Comparison of ENCODE assay signal across 8 cellular contexts in genomic region chr3:30199096-30199734, GRCh38.
DNase-seq lines count a peak whose midpoint lies in the region; ATAC-seq and TF ChIP-seq lines count a peak whose summit lies in the region.

No MANE protein-coding gene starts in this region.

- H3K27ac ChIP-seq in CD8-positive, alpha-beta T cell (ENCODE audit: low read depth, low read length) = no peak overlapping the region

- no peaks in the 10 kb centered on the region for H3K9me3 Mint-ChIP-seq in CD8-positive, alpha-beta T cell
- no peaks in the 10 kb centered on the region for H3K9me3 Mint-ChIP-seq in activated CD4-positive, alpha-beta T cell treated with anti-CD3 and anti-CD28 coated beads for 36 hours (ENCODE audit: low read depth)

- no peak overlapping the region for H3K27ac Mint-ChIP-seq in CD8-positive, alpha-beta T cell
- no peak overlapping the region for H3K27ac Mint-ChIP-seq in activated CD4-positive, alpha-beta T cell treated with anti-CD3 and anti-CD28 coated beads for 36 hours

- H3K4me1 Mint-ChIP-seq in CD8-positive, alpha-beta T cell (ENCODE audit: low read depth) = no peaks in the 10 kb centered on the region
- H3K4me1 Mint-ChIP-seq in activated CD4-positive, alpha-beta T cell treated with anti-CD3 and anti-CD28 coated beads for 36 hours = peaks cover 2% of the 10 kb centered on the region

- no peaks in the 10 kb centered on the region for H3K4me1 ChIP-seq in CD8-positive, alpha-beta T cell (ENCODE audit: insufficient read depth, low read length)

- H3K36me3 Mint-ChIP-seq in CD8-positive, alpha-beta T cell = no peaks in the 10 kb centered on the region
- H3K36me3 Mint-ChIP-seq in activated CD4-positive, alpha-beta T cell treated with anti-CD3 and anti-CD28 coated beads for 36 hours (ENCODE audit: low read depth) = no peaks in the 10 kb centered on the region

- H3K27me3 ChIP-seq in CD8-positive, alpha-beta T cell (ENCODE audit: insufficient read depth, low read length) = no peaks in the 10 kb centered on the region

- intact Hi-C loops in CD8-positive, alpha-beta T cell (cut with DNase I, micrococcal nuclease) = loop anchor here (1.0 to 10.0 kb wide), 10 partner anchors 86 to 1532 kb away; partner anchors contain the start of gene TGFBR2 (in 1 of the 2)
- intact Hi-C loops in activated CD4-positive, alpha-beta T cell treated with anti-CD3 and anti-CD28 coated beads for 36 hours (cut with DNase I, micrococcal nuclease) = loop anchor here (1.0 to 10.0 kb wide), 11 partner anchors 86 to 1724 kb away; no protein-coding TSS in a partner anchor

- peak; percentile 46 for ATAC-seq in CD8-positive, alpha-beta T cell
- ATAC-seq in activated CD4-positive, alpha-beta T cell treated with anti-CD3 and anti-CD28 coated beads for 36 hours = peak; percentile 30
- ATAC-seq in left lobe of liver (peak; percentile 85), GM18517 (IDR thresholded peaks at IDR 0.05; ENCODE audit: unreplicated experiment) (no peak)

- no peaks in the 10 kb centered on the region for H3K36me3 ChIP-seq in CD8-positive, alpha-beta T cell (ENCODE audit: insufficient read depth, low read length)

- H3K9me3 ChIP-seq in CD8-positive, alpha-beta T cell (ENCODE audit: low read length) = no peaks in the 10 kb centered on the region

- POLR2A ChIA-PET in CD8-positive, alpha-beta T cell (lab: Charles Lee) = interaction anchor here (1.1 kb wide), 1 partner anchor 439 kb away, joined by 3 read pairs; no protein-coding TSS in a partner anchor
- POLR2A ChIA-PET in activated CD4-positive, alpha-beta T cell treated with anti-CD3 and anti-CD28 coated beads for 36 hours (lab: Charles Lee) = interaction anchor here (0.6 kb wide), 1 partner anchor 84 kb away, joined by 3 read pairs; no protein-coding TSS in a partner anchor

- no peak overlapping the region for H3K4me3 ChIP-seq in CD8-positive, alpha-beta T cell (ENCODE audit: low read depth, low read length)

- peak; percentile 35 to 79 (median 64) for DNase-seq in CD8-positive, alpha-beta T cell
- peak; percentile 10 for DNase-seq in H4 (ENCODE audit: low spot score)
- peak; percentile 25 for DNase-seq in NCI-H2029 treated with DMSO at 0.1 percent for 48 hours (lab: John Stamatoyannopoulos, UW)
- peak; percentile 86 for DNase-seq in activated CD4-positive, alpha-beta T cell treated with anti-CD3 and anti-CD28 coated beads for 36 hours
- DNase-seq in cerebellum (ENCODE audit: low spot score) = peak; percentile 8
- peak; percentile 61 for DNase-seq in left lobe of liver (ENCODE audit: low spot score)
- peak; percentile 74 for DNase-seq in stimulated activated CD4-positive, alpha-beta T cell treated with anti-CD3 and anti-CD28 coated beads, Interleukin-4, amount 100 ng/mL, for 24 hours

- peak; percentile 97 for TF ChIP-seq CTCF in CD8-positive, alpha-beta T cell (IDR thresholded peaks at IDR 0.05)

- no peaks in the 10 kb centered on the region for H3K27me3 Mint-ChIP-seq in CD8-positive, alpha-beta T cell (ENCODE audit: low read depth)
- H3K27me3 Mint-ChIP-seq in activated CD4-positive, alpha-beta T cell treated with anti-CD3 and anti-CD28 coated beads for 36 hours = no peaks in the 10 kb centered on the region

- CTCF ChIA-PET in CD8-positive, alpha-beta T cell (lab: Charles Lee) = interaction anchor here (0.5 to 4.1 kb wide), 43 partner anchors 8 to 1379 kb away, joined by 3 to 35 read pairs (median 3); no protein-coding TSS in a partner anchor
- CTCF ChIA-PET in activated CD4-positive, alpha-beta T cell treated with anti-CD3 and anti-CD28 coated beads for 36 hours (lab: Charles Lee) = interaction anchor here (0.6 to 3.6 kb wide), 46 partner anchors 8 to 608 kb away, joined by 3 to 69 read pairs (median 4); no protein-coding TSS in a partner anchor

- no peak overlapping the region for H3K4me3 Mint-ChIP-seq in CD8-positive, alpha-beta T cell
- no peak overlapping the region for H3K4me3 Mint-ChIP-seq in activated CD4-positive, alpha-beta T cell treated with anti-CD3 and anti-CD28 coated beads for 36 hours

Comparison
In these comparisons a context has a peak if more than half of its experiments do, and no peak if none do; other contexts are left out.
1. DNase-seq: peak in every context shown above with its lines; median percentile 86 in activated CD4-positive, alpha-beta T cell treated with anti-CD3 and anti-CD28 coated beads for 36 hours; 74 in stimulated activated CD4-positive, alpha-beta T cell treated with anti-CD3 and anti-CD28 coated beads, Interleukin-4, amount 100 ng/mL, for 24 hours; 64 in CD8-positive, alpha-beta T cell; 61 in left lobe of liver; 25 in NCI-H2029 treated with DMSO at 0.1 percent for 48 hours; 10 in H4; 8 in cerebellum.